18 cellular contexts compared by ENCODE assay signal in the genomic region with DNA sequence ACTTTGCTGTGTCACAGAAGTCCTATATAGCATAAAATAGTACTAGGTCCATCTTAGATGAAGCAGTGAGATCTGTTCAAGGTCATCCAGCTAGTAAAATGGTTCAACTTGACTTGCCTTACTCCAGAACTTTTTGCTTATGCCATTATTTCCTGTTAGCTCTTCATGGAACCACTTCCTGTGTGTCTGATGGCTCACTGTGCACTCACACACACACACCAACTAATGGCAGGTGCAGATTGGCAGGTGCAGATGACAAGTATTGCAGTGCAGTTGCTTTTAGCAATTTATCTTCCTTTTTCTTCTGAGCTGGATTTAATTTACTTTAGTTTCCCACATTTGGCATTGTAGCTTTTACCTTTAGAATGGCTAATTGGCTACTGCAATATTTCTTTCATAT. TPM values are rescaled to one million over a fixed set of nuclear protein-coding genes. Genes with fewer than 3 reads are reported as not detected.
"Had no signal": no experiment of that assay in that cellular context is flagged by ENCODE, and none has a peak within 500 bp of the region (broad histone marks: within the 10 kb centered on the region; RNA-seq: fewer than 3 reads in every experiment).

No MANE protein-coding gene starts in this region.

- DNase-seq: activated B cell treated with CpG ODN at 0.5 μM for 24 hours; activated CD4-positive, alpha-beta memory T cell treated with anti-CD3 and anti-CD28 coated beads for 36 hours; activated CD4-positive, alpha-beta T cell treated with anti-CD3 and anti-CD28 coated beads for 4 hours; activated gamma-delta T cell treated with Interleukin-2 at 50 U/mL for 16 hours; activated T-cell treated with anti-CD3 and anti-CD28 coated beads for 4 hours; adrenal gland; effector CD8-positive, alpha-beta T cell; esophagus squamous epithelium; naive B cell; stimulated activated CD4-positive, alpha-beta T cell treated with anti-CD3 and anti-CD28 coated beads, Interleukin-2, amount 100 ng/mL, for 24 hours; testis had no signal

- FAIRE-seq: astrocyte, endothelial cell of umbilical vein had no signal

- H3K9me3 ChIP-seq: adrenal gland, breast epithelium, esophagus squamous epithelium, prostate gland, right atrium auricular region, testis had no signal

- H3K27ac ChIP-seq: adrenal gland, breast epithelium, esophagus squamous epithelium, neural progenitor cell, prostate gland, right atrium auricular region, testis had no signal

- H3K36me3 ChIP-seq: adrenal gland, breast epithelium, esophagus squamous epithelium, neural progenitor cell, prostate gland, right atrium auricular region had no signal

- H3K27me3 ChIP-seq: adrenal gland, breast epithelium, neural progenitor cell, right atrium auricular region, testis had no signal

- H3K4me3 ChIP-seq: adrenal gland, breast epithelium, esophagus squamous epithelium, neural progenitor cell, prostate gland, right atrium auricular region, testis had no signal

- H3K4me1 ChIP-seq: adrenal gland, breast epithelium, esophagus squamous epithelium, neural progenitor cell, prostate gland, right atrium auricular region, testis had no signal

- H3K9ac ChIP-seq: neural progenitor cell had no signal

- H3K4me2 ChIP-seq: neural progenitor cell had no signal

RNA-seq across cellular contexts. Expression of a gene that starts 50.4 kb away (rescaled TPM):
- polyA plus RNA-seq: adrenal gland, endothelial cell of umbilical vein, liver had no signal
